Comparison of ENCODE assay signal across 8 cellular contexts in genomic region chr14:94689218-94689984, GRCh38.
DNase-seq lines count a peak whose midpoint lies in the region; ATAC-seq, FAIRE-seq and TF ChIP-seq lines count a peak whose summit lies in the region.

No MANE protein-coding gene starts in this region.

- H3K4me3 ChIP-seq in choroid plexus epithelial cell (ENCODE audit: low read depth, low read length) (no peak overlapping the region), HepG2 (replicated peaks in 1 of 3; ENCODE audit: insufficient read depth in 1 of 3, low read depth in 2 of 3, low read length in 3 of 3) (peak overlapping the region in 2 of 3 experiments; percentile 18 to 21; a peak in 2 of 6 replicates)

- H3K36me3 ChIP-seq in HepG2 (replicated peaks in 1 of 2; ENCODE audit: control insufficient read depth in 1 of 2, insufficient read depth in 2 of 2, low read length in 2 of 2) = no peaks in the 10 kb centered on the region

- TF ChIP-seq RAD21 in HepG2 (CRISPR knock-in tag; IDR thresholded peaks at IDR 0.05) = peak; percentile 97

- no TSS peak for BruUV-seq in HepG2 (replicated peaks; lab: Mats Ljungman, UMichigan)

- H3K9ac ChIP-seq in HepG2 (ENCODE audit: insufficient read depth, low read depth, low read length) = peak overlapping the region; percentile 17; the same call in 1 of the 2 replicates

- TF ChIP-seq EP300 in HepG2 (IDR thresholded peaks at IDR 0.05; ENCODE audit: low read depth in 2 of 2, low read length in 2 of 2) (no peak), HepG2 (CRISPR knock-in tag; IDR thresholded peaks at IDR 0.05; ENCODE audit: borderline replicate concordance) (no peak)

- in situ Hi-C loops in HepG2 (cut with HindIII; ENCODE audit: extremely low pct_ligation_motif_present, low pct_unique_long_range_greater_than_20kb) = loop anchor here (5.0 to 10.0 kb wide), 5 partner anchors 58 to 743 kb away; no protein-coding TSS in a partner anchor

- POLR2A ChIA-PET in HepG2 (lab: Yijun Ruan, JAX) = no interaction called here

- peak overlapping the region; percentile 71 for H3K4me2 ChIP-seq in HepG2 (ENCODE audit: low read depth, low read length)

- H3K79me2 ChIP-seq in HepG2 (ENCODE audit: insufficient read depth, low read length) = no peaks in the 10 kb centered on the region

- 20% methylated on average over 27 of the region's 35 CpGs for WGBS in HepG2 (ENCODE audit: low lambda C conversion rate)

- TF ChIP-seq CTCF in choroid plexus epithelial cell (conservative IDR thresholded peaks at IDR 0.05; ENCODE audit: low read depth, low read length) (peak; percentile 71), HepG2 (CRISPR knock-in tag; IDR thresholded peaks at IDR 0.05) (peak; percentile 93)

- CTCF ChIA-PET in HepG2 (lab: Yijun Ruan, JAX; ENCODE audit: low intra/inter-chr PET ratio, low total read pairs) = interaction anchor here (1.8 to 2.9 kb wide), 2 partner anchors 59 to 410 kb away, joined by 7 to 14 read pairs; no protein-coding TSS in a partner anchor

- H3K4me1 ChIP-seq in HepG2 (ENCODE audit: insufficient read depth, low read length) = peaks cover 21% of the 10 kb centered on the region

- intact Hi-C loops in HepG2 (cut with micrococcal nuclease; ENCODE audit: unreplicated experiment) = loop anchor here (1.0 kb wide), 2 partner anchors 59 to 743 kb away; no protein-coding TSS in a partner anchor

- no peak overlapping the region for H2AFZ ChIP-seq in HepG2 (ENCODE audit: low read length)

- ATAC-seq in HepG2 (peak; percentile 93), HG03469 (IDR thresholded peaks at IDR 0.05; ENCODE audit: unreplicated experiment) (no peak)

- no peaks in the 10 kb centered on the region for H3K9me3 ChIP-seq in HepG2 (ENCODE audit: low read length)

- H3K27me3 ChIP-seq in HepG2 (ENCODE audit: control insufficient read depth in 1 of 2, insufficient read depth in 2 of 2, low read length in 2 of 2) = peaks cover 13 to 55% of the 10 kb centered on the region in 2 experiments

- no peak overlapping the region for H3K27ac ChIP-seq in HepG2 (ENCODE audit: extremely low read length, insufficient read depth, low read length)

- TF ChIP-seq POLR2A in HepG2 (IDR thresholded peaks at IDR 0.05; ENCODE audit: insufficient read depth in 1 of 2, low read depth in 2 of 2, low read length in 2 of 2) = no peak

- H4K20me1 ChIP-seq in HepG2 (ENCODE audit: insufficient read depth, low read length) = no peaks in the 10 kb centered on the region

- DNase-seq in AG20443 (ENCODE audit: low spot score) (peak; percentile 94), GM19238 (ENCODE audit: insufficient read length, low spot score) (peak; percentile 65), NCI-H1048 (lab: John Stamatoyannopoulos, UW) (peak; percentile 35), choroid plexus epithelial cell (ENCODE audit: low read depth) (peak; percentile 61), HepG2 (ENCODE audit: low spot score) (no peak)
- DNase-seq in activated CD4-positive, alpha-beta T cell treated with anti-CD3 and anti-CD28 coated beads for 1 hour = peak; percentile 15
- peak; percentile 11 to 52 (median 12) for DNase-seq in stimulated activated CD4-positive, alpha-beta T cell treated with anti-CD3 and anti-CD28 coated beads, TNF-alpha, amount 100 ng/mL, for 24 hours (ENCODE audit: low read depth in 3 of 3)

- FAIRE-seq in HepG2 (lab: Jason Lieb, UNC) = no peak

TF ChIP-seq in HepG2, 621 proteins besides CTCF, POLR2A, EP300 and RAD21 (continues in another document):
- TF ChIP-seq ZNF619 (CRISPR knock-in tag; IDR thresholded peaks at IDR 0.05) (0 out of 2 replicates have a peak, but pooled peaks have one; percentile 31), ZNF335 (CRISPR knock-in tag; IDR thresholded peaks at IDR 0.05) (no peak), RXRB (CRISPR knock-in tag; IDR thresholded peaks at IDR 0.05; ENCODE audit: borderline replicate concordance) (0 out of 2 replicates have a peak, but pooled peaks have one; percentile 32), PHF21A (CRISPR knock-in tag; IDR thresholded peaks at IDR 0.05) (no peak), MAZ (IDR thresholded peaks at IDR 0.05; ENCODE audit: borderline replicate concordance, low read depth, low read length) (no peak), MAZ (CRISPR knock-in tag; IDR thresholded peaks at IDR 0.05; ENCODE audit: low read depth) (peak; percentile 49; the same call in 1 of the 2 replicates), ZFX (CRISPR knock-in tag; IDR thresholded peaks at IDR 0.05; ENCODE audit: low read depth) (0 out of 2 replicates have a peak, but pooled peaks have one; percentile 42), DR1 (CRISPR knock-in tag; IDR thresholded peaks at IDR 0.05) (no peak), ZNF747 (CRISPR knock-in tag; IDR thresholded peaks at IDR 0.05; ENCODE audit: borderline replicate concordance) (no peak), CBX5 (CRISPR knock-in tag; IDR thresholded peaks at IDR 0.05; ENCODE audit: borderline replicate concordance) (0 out of 2 replicates have a peak, but pooled peaks have one; percentile 34), NFE2L2 (IDR thresholded peaks at IDR 0.05; ENCODE audit: low read length) (no peak), GTF3A (CRISPR knock-in tag; conservative IDR thresholded peaks at IDR 0.05) (no peak), ZFP1 (CRISPR knock-in tag; IDR thresholded peaks at IDR 0.05) (no peak), SMAD1 (CRISPR knock-in tag; IDR thresholded peaks at IDR 0.05; ENCODE audit: borderline replicate concordance, low read depth) (0 out of 2 replicates have a peak, but pooled peaks have one; percentile 35), KDM4B (CRISPR knock-in tag; IDR thresholded peaks at IDR 0.05) (no peak)
- TF ChIP-seq, protein P1, sequence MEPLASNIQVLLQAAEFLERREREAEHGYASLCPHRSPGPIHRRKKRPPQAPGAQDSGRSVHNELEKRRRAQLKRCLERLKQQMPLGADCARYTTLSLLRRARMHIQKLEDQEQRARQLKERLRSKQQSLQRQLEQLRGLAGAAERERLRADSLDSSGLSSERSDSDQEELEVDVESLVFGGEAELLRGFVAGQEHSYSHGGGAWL (CRISPR knock-in tag; IDR thresholded peaks at IDR 0.05) = peak; percentile 56; the same call in 1 of the 2 replicates
- TF ChIP-seq, protein P2, sequence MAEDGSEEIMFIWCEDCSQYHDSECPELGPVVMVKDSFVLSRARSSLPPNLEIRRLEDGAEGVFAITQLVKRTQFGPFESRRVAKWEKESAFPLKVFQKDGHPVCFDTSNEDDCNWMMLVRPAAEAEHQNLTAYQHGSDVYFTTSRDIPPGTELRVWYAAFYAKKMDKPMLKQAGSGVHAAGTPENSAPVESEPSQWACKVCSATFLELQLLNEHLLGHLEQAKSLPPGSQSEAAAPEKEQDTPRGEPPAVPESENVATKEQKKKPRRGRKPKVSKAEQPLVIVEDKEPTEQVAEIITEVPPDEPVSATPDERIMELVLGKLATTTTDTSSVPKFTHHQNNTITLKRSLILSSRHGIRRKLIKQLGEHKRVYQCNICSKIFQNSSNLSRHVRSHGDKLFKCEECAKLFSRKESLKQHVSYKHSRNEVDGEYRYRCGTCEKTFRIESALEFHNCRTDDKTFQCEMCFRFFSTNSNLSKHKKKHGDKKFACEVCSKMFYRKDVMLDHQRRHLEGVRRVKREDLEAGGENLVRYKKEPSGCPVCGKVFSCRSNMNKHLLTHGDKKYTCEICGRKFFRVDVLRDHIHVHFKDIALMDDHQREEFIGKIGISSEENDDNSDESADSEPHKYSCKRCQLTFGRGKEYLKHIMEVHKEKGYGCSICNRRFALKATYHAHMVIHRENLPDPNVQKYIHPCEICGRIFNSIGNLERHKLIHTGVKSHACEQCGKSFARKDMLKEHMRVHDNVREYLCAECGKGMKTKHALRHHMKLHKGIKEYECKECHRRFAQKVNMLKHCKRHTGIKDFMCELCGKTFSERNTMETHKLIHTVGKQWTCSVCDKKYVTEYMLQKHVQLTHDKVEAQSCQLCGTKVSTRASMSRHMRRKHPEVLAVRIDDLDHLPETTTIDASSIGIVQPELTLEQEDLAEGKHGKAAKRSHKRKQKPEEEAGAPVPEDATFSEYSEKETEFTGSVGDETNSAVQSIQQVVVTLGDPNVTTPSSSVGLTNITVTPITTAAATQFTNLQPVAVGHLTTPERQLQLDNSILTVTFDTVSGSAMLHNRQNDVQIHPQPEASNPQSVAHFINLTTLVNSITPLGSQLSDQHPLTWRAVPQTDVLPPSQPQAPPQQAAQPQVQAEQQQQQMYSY (CRISPR knock-in tag; IDR thresholded peaks at IDR 0.05) = no peak
- TF ChIP-seq, protein P3, sequence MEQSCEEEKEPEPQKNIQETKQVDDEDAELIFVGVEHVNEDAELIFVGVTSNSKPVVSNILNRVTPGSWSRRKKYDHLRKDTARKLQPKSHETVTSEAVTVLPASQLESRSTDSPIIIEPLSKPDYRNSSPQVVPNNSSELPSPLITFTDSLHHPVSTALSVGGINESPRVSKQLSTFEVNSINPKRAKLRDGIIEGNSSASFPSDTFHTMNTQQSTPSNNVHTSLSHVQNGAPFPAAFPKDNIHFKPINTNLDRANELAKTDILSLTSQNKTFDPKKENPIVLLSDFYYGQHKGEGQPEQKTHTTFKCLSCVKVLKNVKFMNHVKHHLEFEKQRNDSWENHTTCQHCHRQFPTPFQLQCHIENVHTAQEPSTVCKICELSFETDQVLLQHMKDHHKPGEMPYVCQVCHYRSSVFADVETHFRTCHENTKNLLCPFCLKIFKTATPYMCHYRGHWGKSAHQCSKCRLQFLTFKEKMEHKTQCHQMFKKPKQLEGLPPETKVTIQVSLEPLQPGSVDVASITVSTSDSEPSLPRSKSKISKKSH (CRISPR knock-in tag; IDR thresholded peaks at IDR 0.05; ENCODE audit: borderline replicate concordance) = peak; percentile 23; the same call in 1 of the 2 replicates
